ENCODE assay signal across 15 cellular contexts in genomic region chr2:100285691-100286090, GRCh38. TPM values are rescaled to one million over a fixed set of nuclear protein-coding genes. Genes with fewer than 3 reads are reported as not detected.
DNase-seq lines count a peak whose midpoint lies in the region; ATAC-seq and TF ChIP-seq lines count a peak whose summit lies in the region.
"Had no signal": no experiment of that assay in that cellular context is flagged by ENCODE, and none has a peak within 500 bp of the region (broad histone marks: within the 10 kb centered on the region; RNA-seq: fewer than 3 reads in every experiment).

No MANE protein-coding gene starts in this region.

- intact Hi-C loops in gastrocnemius medialis (cut with DNase I; ENCODE audit: low total_unique reads) = no loop called here

- no peaks in the 10 kb centered on the region for H3K36me3 Mint-ChIP-seq in nephron (ENCODE audit: low read depth)
- H3K36me3 Mint-ChIP-seq: CD14-positive monocyte had no signal

- H3K27me3 ChIP-seq in fibroblast of lung (ENCODE audit: control insufficient read depth, insufficient read depth, low read length) (no peaks in the 10 kb centered on the region), gastrocnemius medialis (no peaks in the 10 kb centered on the region)

- H3K9ac ChIP-seq in fibroblast of lung (ENCODE audit: insufficient read depth, low read length) = no peak overlapping the region

- H3K27me3 Mint-ChIP-seq in nephron (ENCODE audit: low read depth) = no peaks in the 10 kb centered on the region

- H3K4me3 Mint-ChIP-seq in nephron = no peak overlapping the region
- H3K4me3 Mint-ChIP-seq: activated B cell treated with CpG ODN at 0.5 μM for 24 hours, CD14-positive monocyte had no signal

- H3K27ac ChIP-seq in fibroblast of lung (ENCODE audit: insufficient read depth, low read length) = no peak overlapping the region
- H3K27ac ChIP-seq in gastrocnemius medialis = no peak overlapping the region
- H3K27ac ChIP-seq: foreskin keratinocyte had no signal

- ATAC-seq in GM21619 (IDR thresholded peaks at IDR 0.05; ENCODE audit: unreplicated experiment) = no peak
- no peak for ATAC-seq in GM21360 (IDR thresholded peaks at IDR 0.05; ENCODE audit: unreplicated experiment)
- no peak for ATAC-seq in gastrocnemius medialis
- ATAC-seq: foreskin keratinocyte, Right ventricle myocardium inferior, sciatic nerve had no signal

- H3K9me3 ChIP-seq in fibroblast of lung (ENCODE audit: control insufficient read depth, insufficient read depth, low read depth, low read length) (no peaks in the 10 kb centered on the region), gastrocnemius medialis (no peaks in the 10 kb centered on the region)

- TF ChIP-seq POLR2A in gastrocnemius medialis (IDR thresholded peaks at IDR 0.05) = no peak

- H3K4me2 ChIP-seq in fibroblast of lung (ENCODE audit: extremely low read depth, insufficient read depth, low read length) = no peak overlapping the region

- DNase-seq in EH (ENCODE audit: low read depth) (peak; percentile 61), SK-MEL-5 (ENCODE audit: low read depth, low spot score) (peak; percentile 14), fibroblast of lung (ENCODE audit: low read depth in 2 of 2) (peak; percentile 91 to 93), GM10248 (ENCODE audit: extremely low spot score) (no peak), gastrocnemius medialis (no peak)
- DNase-seq: activated B cell treated with CpG ODN at 0.5 μM for 24 hours, foreskin keratinocyte, midbrain, trophoblast cell had no signal

- H3K9me3 Mint-ChIP-seq in nephron = no peaks in the 10 kb centered on the region
- H3K9me3 Mint-ChIP-seq: activated B cell treated with CpG ODN at 0.5 μM for 24 hours, CD14-positive monocyte had no signal

- no peak for TF ChIP-seq CTCF in fibroblast of lung (conservative IDR thresholded peaks at IDR 0.05 in 1 of 2, IDR thresholded peaks at IDR 0.05 in 1 of 2; ENCODE audit: low read depth in 1 of 2, low read length in 2 of 2)
- no peak for TF ChIP-seq CTCF in nephron (IDR thresholded peaks at IDR 0.05; ENCODE audit: unreplicated experiment in 3 of 3)
- TF ChIP-seq CTCF in GM10248 (IDR thresholded peaks at IDR 0.05; ENCODE audit: control extremely low read depth, extremely low read depth, low read depth, missing control alignments) = no peak
- TF ChIP-seq CTCF in gastrocnemius medialis (IDR thresholded peaks at IDR 0.05 in 4 of 5, conservative IDR thresholded peaks at IDR 0.05 in 1 of 5) = no peak

- H3K27ac Mint-ChIP-seq in nephron = peak overlapping the region; percentile 70 to 78 (median 72)
- H3K27ac Mint-ChIP-seq: activated B cell treated with CpG ODN at 0.5 μM for 24 hours, CD14-positive monocyte had no signal

- CTCF ChIA-PET in GM10248 (lab: Yijun Ruan, JAX) = interaction anchor here (1.6 to 2.6 kb wide), 2 partner anchors 13 to 24 kb away, joined by 4 to 8 read pairs; no protein-coding TSS in a partner anchor

- no peaks in the 10 kb centered on the region for H4K20me1 ChIP-seq in fibroblast of lung (ENCODE audit: control insufficient read depth, extremely low read depth, insufficient read depth, low read length)

- no peaks in the 10 kb centered on the region for H3K79me2 ChIP-seq in fibroblast of lung (ENCODE audit: control insufficient read depth, insufficient read depth, low read length)

- H3K4me1 ChIP-seq in fibroblast of lung (ENCODE audit: control insufficient read depth, extremely low read depth, insufficient read depth, low read length) = no peaks in the 10 kb centered on the region
- H3K4me1 ChIP-seq in gastrocnemius medialis = no peaks in the 10 kb centered on the region
- H3K4me1 ChIP-seq: foreskin keratinocyte had no signal

- H3K4me1 Mint-ChIP-seq in nephron = peaks cover 28% of the 10 kb centered on the region
- H3K4me1 Mint-ChIP-seq: activated B cell treated with CpG ODN at 0.5 μM for 24 hours, CD14-positive monocyte had no signal

- H3K4me3 ChIP-seq in fibroblast of lung (replicated peaks in 1 of 4; ENCODE audit: control extremely low read depth in 1 of 4, insufficient read depth in 1 of 4, low read depth in 3 of 4, low read length in 4 of 4) = no peak overlapping the region
- no peak overlapping the region for H3K4me3 ChIP-seq in gastrocnemius medialis

- in situ Hi-C loops in SK-MEL-5 (cut with HindIII; ENCODE audit: low pct_unique_long_range_greater_than_20kb, low sequenced_read_pairs) (no loop called here), gastrocnemius medialis (cut with MboI; ENCODE audit: low sequenced_read_pairs in 4 of 4) (no loop called here)

- POLR2A ChIA-PET in GM10248 (lab: Yijun Ruan, JAX) = no interaction called here

- H3K36me3 ChIP-seq in fibroblast of lung (ENCODE audit: control insufficient read depth, insufficient read depth, low read length) (no peaks in the 10 kb centered on the region), gastrocnemius medialis (no peaks in the 10 kb centered on the region)

- H2AFZ ChIP-seq in fibroblast of lung (ENCODE audit: low read length) = no peak overlapping the region

RNA-seq across cellular contexts. Expression of gene LONRF2, which starts 36.6 kb away (rescaled TPM):
- total RNA-seq in SK-MEL-5 (2014; rRNA removed; shearing (Covaris generic)) = 12.1 and 12.3 TPM in 2 replicates
- 8.8 and 9.0 TPM in 2 replicates for polyA plus RNA-seq in SK-MEL-5 (2015; cell fraction: cytosol; rRNA removed)
- polyA plus RNA-seq in SK-MEL-5 (2015; cell fraction: nucleus; rRNA removed) = 31.1 and 34.2 TPM in 2 replicates
- total RNA-seq in fibroblast of lung (under 0.01 TPM in 2 replicates), gastrocnemius medialis (1 to 10 TPM; 5.0 to 8.8 (median 7.6) TPM)
- polyA plus RNA-seq in fibroblast of lung = 0.01 and 0.03 TPM in 2 replicates
- polyA plus RNA-seq in fibroblast of lung (2012) = 0.02 TPM in 1 of 2 replicates, not detected in the other
- polyA minus RNA-seq in fibroblast of lung (ENCODE audit: low replicate concordance) = not detected in 2 replicates
- total RNA-seq: foreskin keratinocyte had no signal
- polyA plus RNA-seq: CD14-positive monocyte, foreskin keratinocyte had no signal

Comparison
In these comparisons a context has a peak if more than half of its experiments do, and no peak if none do; other contexts are left out.
1. DNase-seq: peak in EH (single experiment), SK-MEL-5 (single experiment) and fibroblast of lung (2 of 2); none in GM10248 (single experiment) and gastrocnemius medialis (0 of 2).